Comparison of ENCODE assay signal across 13 cellular contexts in the genomic region with DNA sequence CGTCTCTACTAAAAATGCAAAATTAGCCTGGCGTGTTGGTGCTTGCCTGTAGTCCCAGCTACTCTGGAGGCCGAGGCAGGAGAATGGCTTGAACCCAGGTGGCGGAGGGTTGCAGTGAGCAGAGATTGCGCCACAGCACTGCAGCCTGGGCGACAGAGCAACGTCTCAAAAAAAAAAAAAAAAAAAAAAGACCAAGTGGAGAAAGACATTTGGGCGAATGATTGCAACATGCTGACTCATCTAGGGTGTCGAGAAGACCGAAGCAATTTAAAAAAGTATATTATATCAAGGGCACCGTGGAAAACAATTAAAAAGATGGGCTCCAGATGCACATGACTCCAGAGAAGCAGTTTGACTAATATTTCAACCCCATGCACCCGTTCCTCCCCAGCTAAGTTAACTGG. TPM values are rescaled to one million over a fixed set of nuclear protein-coding genes. Genes with fewer than 3 reads are reported as not detected.
DNase-seq lines count a peak whose midpoint lies in the region; ATAC-seq, FAIRE-seq and TF ChIP-seq lines count a peak whose summit lies in the region.
"Had no signal": no experiment of that assay in that cellular context is flagged by ENCODE, and none has a peak within 500 bp of the region (broad histone marks: within the 10 kb centered on the region; RNA-seq: fewer than 3 reads in every experiment).

No MANE protein-coding gene starts in this region.

- no peaks in the 10 kb centered on the region for H3K36me3 Mint-ChIP-seq in astrocyte (ENCODE audit: low read depth, unreplicated experiment)
- H3K36me3 Mint-ChIP-seq: memory B cell had no signal

- H3K4me1 ChIP-seq in astrocyte (ENCODE audit: insufficient read depth, low read length) (no peaks in the 10 kb centered on the region), aorta (ENCODE audit: control insufficient read depth in 1 of 2, insufficient read depth in 2 of 2, low read length in 2 of 2) (no peaks in the 10 kb centered on the region)

- peaks cover 11% of the 10 kb centered on the region for H3K27me3 Mint-ChIP-seq in astrocyte (ENCODE audit: low read depth, unreplicated experiment)

- TF ChIP-seq CTCF in astrocyte (IDR thresholded peaks at IDR 0.05; ENCODE audit: insufficient read depth, low read depth, low read length) = no peak

- H2AFZ ChIP-seq in astrocyte (ENCODE audit: low read depth, low read length) = no peak overlapping the region

- no peaks in the 10 kb centered on the region for H3K9me3 Mint-ChIP-seq in astrocyte (ENCODE audit: unreplicated experiment)
- H3K9me3 Mint-ChIP-seq: activated CD8-positive, alpha-beta T cell treated with anti-CD3 and anti-CD28 coated beads for 36 hours; central memory CD8-positive, alpha-beta T cell; memory B cell had no signal

- H4K20me1 ChIP-seq in astrocyte (ENCODE audit: insufficient read depth, low read length) = no peaks in the 10 kb centered on the region

- no peak overlapping the region for H3K4me2 ChIP-seq in astrocyte (ENCODE audit: low read length)

- H3K4me1 Mint-ChIP-seq in astrocyte (ENCODE audit: low read depth, unreplicated experiment) = no peaks in the 10 kb centered on the region
- H3K4me1 Mint-ChIP-seq: central memory CD8-positive, alpha-beta T cell; memory B cell had no signal

- H3K79me2 ChIP-seq in astrocyte (ENCODE audit: insufficient read depth, low read length) = no peaks in the 10 kb centered on the region

- DNase-seq in NCI-H2171 treated with DMSO at 0.1 percent for 48 hours (lab: John Stamatoyannopoulos, UW) (peak; percentile 68), NCI-H2171 (lab: John Stamatoyannopoulos, UW) (no peak), astrocyte (ENCODE audit: low read depth) (peak; percentile 58), left lobe of liver (ENCODE audit: low spot score) (peak; percentile 46), aorta (peak in 1 of 2 donors; percentile 67), Kasumi-1 (lab: John Stamatoyannopoulos, UW) (no peak), NCI-H128 (lab: John Stamatoyannopoulos, UW; ENCODE audit: unreplicated experiment) (no peak)
- DNase-seq: 8988T; activated CD8-positive, alpha-beta T cell treated with anti-CD3 and anti-CD28 coated beads for 36 hours; NCI-H345 had no signal

- no peak overlapping the region for H3K4me3 ChIP-seq in astrocyte (ENCODE audit: insufficient read depth, low read depth, low read length)
- no peak overlapping the region for H3K4me3 ChIP-seq in aorta (ENCODE audit: low read length in 2 of 2)

- H3K27me3 ChIP-seq in astrocyte (ENCODE audit: insufficient read depth, low read length) (peaks cover 3% of the 10 kb centered on the region), aorta (ENCODE audit: control insufficient read depth in 1 of 2, insufficient read depth in 2 of 2, low read length in 1 of 2) (no peaks in the 10 kb centered on the region)

- H3K27ac Mint-ChIP-seq in astrocyte (ENCODE audit: unreplicated experiment) = no peak overlapping the region
- H3K27ac Mint-ChIP-seq: activated CD8-positive, alpha-beta T cell treated with anti-CD3 and anti-CD28 coated beads for 36 hours; memory B cell had no signal

- no peak for FAIRE-seq in astrocyte (lab: Jason Lieb, UNC)

- H3K27ac ChIP-seq in astrocyte (ENCODE audit: low read depth, low read length) (no peak overlapping the region), aorta (ENCODE audit: low read depth in 1 of 2, low read length in 2 of 2) (no peak overlapping the region)

- 74% methylated on average over 12 of the region's 12 CpGs for WGBS in aorta, 2 donors

- H3K9me3 ChIP-seq in astrocyte (ENCODE audit: insufficient read depth, low read depth, low read length) (no peaks in the 10 kb centered on the region), aorta (ENCODE audit: control insufficient read depth, low read length) (no peaks in the 10 kb centered on the region)

- H3K36me3 ChIP-seq in astrocyte (ENCODE audit: insufficient read depth, low read length) (no peaks in the 10 kb centered on the region), aorta (ENCODE audit: control insufficient read depth in 1 of 2, insufficient read depth in 2 of 2, low read length in 1 of 2) (no peaks in the 10 kb centered on the region)

- ATAC-seq in left lobe of liver (peak; percentile 47), aorta (ENCODE audit: low FRiP score) (peak; percentile 10), GM18858 (IDR thresholded peaks at IDR 0.05; ENCODE audit: unreplicated experiment) (no peak)
- ATAC-seq: activated CD8-positive, alpha-beta T cell treated with anti-CD3 and anti-CD28 coated beads for 36 hours had no signal

- H3K9ac ChIP-seq in astrocyte (ENCODE audit: low read length) = no peak overlapping the region

- intact Hi-C loops in aorta (cut with DNase I) = loop anchor here (5.0 to 10.0 kb wide), 2 partner anchors 964 to 1087 kb away; no protein-coding TSS in a partner anchor

- H3K4me3 Mint-ChIP-seq in astrocyte (ENCODE audit: unreplicated experiment) = no peak overlapping the region
- H3K4me3 Mint-ChIP-seq: activated CD8-positive, alpha-beta T cell treated with anti-CD3 and anti-CD28 coated beads for 36 hours; central memory CD8-positive, alpha-beta T cell; memory B cell had no signal

RNA-seq across cellular contexts. Expression of a gene that starts 9.2 kb away (rescaled TPM):
- 3.2 and 4.4 TPM in 2 replicates for total RNA-seq in astrocyte
- 2.9 TPM for total RNA-seq in left lobe of liver
- total RNA-seq in aorta = 100 to 1,000 TPM in 1 of 2 donors, 10 to 100 TPM in 1; 87.8 to 202 TPM
- 10 to 100 TPM; 39.7 to 40.6 TPM for polyA plus RNA-seq in aorta

Comparison
In these comparisons a context has a peak if more than half of its experiments do, and no peak if none do; other contexts are left out.
1. DNase-seq: peak in NCI-H2171 treated with DMSO at 0.1 percent for 48 hours (single experiment), astrocyte (single experiment) and left lobe of liver (single experiment); none in NCI-H2171 (single experiment), Kasumi-1 (0 of 2) and NCI-H128 (single experiment).
2. RNA of a gene that starts 9.2 kb away (total RNA-seq): 87.8 to 202 TPM in aorta; 3.2 to 4.4 TPM in astrocyte and 2.9 TPM in left lobe of liver (single experiment); every median in the first group is over 10 times any median in the second.